In the genomic region with DNA sequence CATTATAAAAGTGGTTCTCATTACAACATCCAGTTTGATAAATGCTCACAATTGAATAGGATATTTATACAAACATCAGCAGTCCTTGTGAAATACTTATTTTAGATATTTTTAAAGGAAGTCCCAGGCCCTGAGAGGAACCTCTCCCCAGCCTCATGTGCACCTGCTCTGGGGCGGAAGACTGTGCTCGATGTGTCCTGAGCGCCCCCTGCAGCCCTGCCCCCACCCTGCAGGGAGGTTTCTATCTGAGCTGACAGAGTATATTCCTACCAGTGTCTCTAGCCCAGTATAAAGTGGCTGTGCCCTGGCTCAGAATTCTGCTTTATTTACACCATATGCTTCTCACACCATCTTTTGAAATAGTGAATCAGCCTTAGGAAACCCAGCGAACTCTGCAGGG, we compare ENCODE assay signal across 9 cellular contexts.
DNase-seq lines count a peak whose midpoint lies in the region; ATAC-seq and TF ChIP-seq lines count a peak whose summit lies in the region.
"Had no signal": no experiment of that assay in that cellular context is flagged by ENCODE, and none has a peak within 500 bp of the region (broad histone marks: within the 10 kb centered on the region; RNA-seq: fewer than 3 reads in every experiment).

No MANE protein-coding gene starts in this region.

- H3K9me3 Mint-ChIP-seq in activated naive CD4-positive, alpha-beta T cell treated with anti-CD3 and anti-CD28 coated beads for 36 hours: no peaks in the 10 kb centered on the region

- H3K36me3 Mint-ChIP-seq in activated naive CD4-positive, alpha-beta T cell treated with anti-CD3 and anti-CD28 coated beads for 36 hours (ENCODE audit: low read depth): no peaks in the 10 kb centered on the region

- peaks cover 68% of the 10 kb centered on the region for H3K27me3 ChIP-seq in left ventricle myocardium inferior (ENCODE audit: low read depth)
- H3K27me3 ChIP-seq in testis: no peaks in the 10 kb centered on the region

- H3K4me1 ChIP-seq in left ventricle myocardium inferior (no peaks in the 10 kb centered on the region), testis (peaks cover 23% of the 10 kb centered on the region)
- H3K4me1 ChIP-seq: parathyroid adenoma had no signal

- H3K27me3 Mint-ChIP-seq in activated naive CD4-positive, alpha-beta T cell treated with anti-CD3 and anti-CD28 coated beads for 36 hours (ENCODE audit: low read depth): peaks cover 37% of the 10 kb centered on the region

- ATAC-seq in left cardiac atrium: no peak
- ATAC-seq in HG02870 (IDR thresholded peaks at IDR 0.05; ENCODE audit: unreplicated experiment): no peak
- ATAC-seq in HG03442 (IDR thresholded peaks at IDR 0.05; ENCODE audit: unreplicated experiment): no peak

- TF ChIP-seq POLR2A in testis (IDR thresholded peaks at IDR 0.05): no peak

- intact Hi-C loops in left ventricle myocardium inferior (cut with micrococcal nuclease): no loop called here
- intact Hi-C loops in left cardiac atrium (cut with DNase I): no loop called here
- intact Hi-C loops in activated naive CD4-positive, alpha-beta T cell treated with anti-CD3 and anti-CD28 coated beads for 36 hours (cut with micrococcal nuclease): no loop called here
- intact Hi-C loops in testis (cut with DNase I; ENCODE audit: low total_unique reads): no loop called here

- CTCF ChIA-PET in activated naive CD4-positive, alpha-beta T cell treated with anti-CD3 and anti-CD28 coated beads for 36 hours (lab: Charles Lee): interaction anchor here (1.0 to 4.7 kb wide), 6 partner anchors 23 to 54 kb away, joined by 3 to 76 read pairs (median 20); no protein-coding TSS in a partner anchor

- H3K4me3 Mint-ChIP-seq in activated naive CD4-positive, alpha-beta T cell treated with anti-CD3 and anti-CD28 coated beads for 36 hours: no peak overlapping the region

- H3K4me1 Mint-ChIP-seq in activated naive CD4-positive, alpha-beta T cell treated with anti-CD3 and anti-CD28 coated beads for 36 hours (ENCODE audit: low read depth): peaks cover 10% of the 10 kb centered on the region

- H3K27ac Mint-ChIP-seq in activated naive CD4-positive, alpha-beta T cell treated with anti-CD3 and anti-CD28 coated beads for 36 hours: no peak overlapping the region

- 31 to 36% methylated on average over 4 of the region's 4 CpGs for WGBS in testis, 2 donors

- H3K27ac ChIP-seq in left ventricle myocardium inferior (replicated peaks) (no peak overlapping the region), testis (no peak overlapping the region)
- H3K27ac ChIP-seq: parathyroid adenoma had no signal

- DNase-seq in left ventricle myocardium inferior (peak; percentile 26), left cardiac atrium (no peak), MV-4-11 (lab: John Stamatoyannopoulos, UW) (peak; percentile 51), testis (peak; percentile 78), globus pallidus (ENCODE audit: low spot score) (no peak)
- peak; percentile 76 for DNase-seq in activated naive CD4-positive, alpha-beta T cell treated with anti-CD3 and anti-CD28 coated beads for 36 hours

- H3K36me3 ChIP-seq in left ventricle myocardium inferior (no peaks in the 10 kb centered on the region), testis (ENCODE audit: low read depth, missing control alignments) (no peaks in the 10 kb centered on the region)

- H3K4me3 ChIP-seq in left ventricle myocardium inferior (no peak overlapping the region), testis (no peak overlapping the region)

- H3K9me3 ChIP-seq in left ventricle myocardium inferior (replicated peaks) (no peaks in the 10 kb centered on the region), testis (no peaks in the 10 kb centered on the region)

- TF ChIP-seq CTCF in left ventricle myocardium inferior (IDR thresholded peaks at IDR 0.05; ENCODE audit: borderline replicate concordance) (peak; percentile 49), testis (IDR thresholded peaks at IDR 0.05) (peak in 1 of 3 experiments; percentile 28)

Comparison
In these comparisons a context has a peak if more than half of its experiments do, and no peak if none do; other contexts are left out.
1. DNase-seq: peak in left ventricle myocardium inferior (single experiment), MV-4-11 (single experiment), activated naive CD4-positive, alpha-beta T cell treated with anti-CD3 and anti-CD28 coated beads for 36 hours (single experiment) and testis (single experiment); none in left cardiac atrium (single experiment) and globus pallidus (single experiment).